16 cellular contexts compared by ENCODE assay signal in genomic region chr9:119060629-119061385, GRCh38.
DNase-seq lines count a peak whose midpoint lies in the region; ATAC-seq and TF ChIP-seq lines count a peak whose summit lies in the region.
"Had no signal": no experiment of that assay in that cellular context is flagged by ENCODE, and none has a peak within 500 bp of the region (broad histone marks: within the 10 kb centered on the region; RNA-seq: fewer than 3 reads in every experiment).

No MANE protein-coding gene starts in this region.

- WGBS in endodermal cell (ENCODE audit: insufficient coverage in 1 of 2, insufficient read length in 1 of 2), 2 experiments = 86% methylated on average over 2 of the region's 2 CpGs; no CpG with 5 or more reads in 1 of the 2 experiments

- no peaks in the 10 kb centered on the region for H3K36me3 Mint-ChIP-seq in endodermal cell (ENCODE audit: low read depth)
- H3K36me3 Mint-ChIP-seq: CD4-positive, alpha-beta memory T cell had no signal

- no peaks in the 10 kb centered on the region for H3K4me1 Mint-ChIP-seq in endodermal cell
- H3K4me1 Mint-ChIP-seq: CD4-positive, alpha-beta memory T cell had no signal

- ATAC-seq in sciatic nerve = peak; percentile 66
- ATAC-seq in HG02884 (IDR thresholded peaks at IDR 0.05; ENCODE audit: unreplicated experiment) = no peak
- ATAC-seq: GM23338, HCT116 had no signal

- DNase-seq in left ventricle myocardium inferior (no peak), cardiac septum (ENCODE audit: low spot score) (no peak), endodermal cell (no peak), sciatic nerve (ENCODE audit: low spot score) (no peak), amniotic stem cell (lab: John Stamatoyannopoulos, UW) (no peak)
- DNase-seq: C1 segment of cervical spinal cord; Calu3; CD4-positive, alpha-beta memory T cell; COR-L47; DMS53; DMS79 treated with DMSO at 0.1 percent for 48 hours; GF-D8; H9 had no signal

- H3K9ac ChIP-seq in endodermal cell (ENCODE audit: extremely low read depth, low read length, poor library complexity, severe bottlenecking) = no peak overlapping the region

- H3K27ac ChIP-seq in left ventricle myocardium inferior (replicated peaks) (peak overlapping the region; percentile 38), endodermal cell (ENCODE audit: low read depth, low read length) (no peak overlapping the region)

- no peaks in the 10 kb centered on the region for H3K9me3 ChIP-seq in left ventricle myocardium inferior (replicated peaks)
- H3K9me3 ChIP-seq in endodermal cell (ENCODE audit: control insufficient read depth, low read length) = no peaks in the 10 kb centered on the region

- H3K4me3 Mint-ChIP-seq in endodermal cell = no peak overlapping the region
- H3K4me3 Mint-ChIP-seq: CD4-positive, alpha-beta memory T cell; GM23338; H9 had no signal

- no peaks in the 10 kb centered on the region for H3K9me3 Mint-ChIP-seq in endodermal cell

- TF ChIP-seq CTCF in left ventricle myocardium inferior (IDR thresholded peaks at IDR 0.05; ENCODE audit: borderline replicate concordance) (no peak), endodermal cell (conservative IDR thresholded peaks at IDR 0.05) (no peak)

- H3K36me3 ChIP-seq in left ventricle myocardium inferior = no peaks in the 10 kb centered on the region
- H3K36me3 ChIP-seq in endodermal cell (ENCODE audit: control insufficient read depth, insufficient read depth, low read length) = no peaks in the 10 kb centered on the region

- H3K27ac Mint-ChIP-seq in endodermal cell = peak overlapping the region; percentile 12
- H3K27ac Mint-ChIP-seq: CD4-positive, alpha-beta memory T cell; GM23338; H9 had no signal

- no peaks in the 10 kb centered on the region for H3K27me3 Mint-ChIP-seq in endodermal cell (ENCODE audit: insufficient read depth)
- H3K27me3 Mint-ChIP-seq: CD4-positive, alpha-beta memory T cell had no signal

- no peaks in the 10 kb centered on the region for H3K27me3 ChIP-seq in left ventricle myocardium inferior (ENCODE audit: low read depth)
- no peaks in the 10 kb centered on the region for H3K27me3 ChIP-seq in endodermal cell (ENCODE audit: control insufficient read depth, insufficient read depth, low read length, poor library complexity, severe bottlenecking)

- H3K4me1 ChIP-seq in left ventricle myocardium inferior = no peaks in the 10 kb centered on the region
- no peaks in the 10 kb centered on the region for H3K4me1 ChIP-seq in endodermal cell (ENCODE audit: control insufficient read depth, insufficient read depth, low read length)

- H3K4me3 ChIP-seq in left ventricle myocardium inferior (no peak overlapping the region), endodermal cell (ENCODE audit: low read length) (no peak overlapping the region)
- H3K4me3 ChIP-seq: GM23338 had no signal

- intact Hi-C loops in left ventricle myocardium inferior (cut with micrococcal nuclease) = no loop called here
- intact Hi-C loops in cardiac septum (cut with DNase I) = no loop called here
- intact Hi-C loops in sciatic nerve (cut with DNase I) = no loop called here
